In the genomic region with DNA sequence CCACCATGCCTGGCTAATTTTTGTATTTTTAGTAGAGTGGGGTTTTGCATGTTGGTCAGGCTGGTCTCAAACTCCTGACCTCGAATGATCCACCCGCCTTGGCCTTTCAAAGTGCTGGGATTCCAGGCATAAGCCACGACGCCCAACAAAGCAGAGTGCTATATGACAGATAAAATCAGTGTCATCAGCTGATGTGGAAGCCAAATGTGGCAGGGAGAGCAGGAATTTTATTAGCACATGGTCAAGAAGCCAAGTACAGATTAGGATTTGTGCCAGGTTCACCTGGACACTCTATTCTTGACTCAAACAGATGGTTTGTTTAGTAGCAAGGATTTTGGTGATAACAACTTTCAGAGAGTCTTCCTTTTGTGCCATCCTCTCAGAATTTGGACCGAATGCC, we compare ENCODE assay signal across 14 cellular contexts.
"Had no signal": no experiment of that assay in that cellular context is flagged by ENCODE, and none has a peak within 500 bp of the region (broad histone marks: within the 10 kb centered on the region; RNA-seq: fewer than 3 reads in every experiment).

No MANE protein-coding gene starts in this region.

- H3K27ac ChIP-seq: brain microvascular endothelial cell, parathyroid adenoma, right atrium auricular region, spleen had no signal

- H2AFZ ChIP-seq: parathyroid adenoma had no signal

- H3K4me3 ChIP-seq: right atrium auricular region, spleen had no signal

- H3K27me3 ChIP-seq: brain microvascular endothelial cell, right atrium auricular region, spleen had no signal

- H3K9ac ChIP-seq: parathyroid adenoma had no signal

- ATAC-seq: activated CD4-positive, CD25-positive, alpha-beta regulatory T cell treated with anti-CD3 and anti-CD28 coated beads, Interleukin-2, amount 50 U/mL, for 24 hours; left cardiac atrium; stimulated activated naive B cell treated with anti-CD40 and anti-IgM and Interleukin-4, amounts not matched to agents 10 μg/mL and 1 μg/mL and 100 μg/mL, for 72 hours had no signal

- H3K36me3 ChIP-seq: brain microvascular endothelial cell, right atrium auricular region, spleen had no signal

- H3K9me3 ChIP-seq: right atrium auricular region had no signal

- DNase-seq: activated CD4-positive, alpha-beta T cell treated with anti-CD3 and anti-CD28 coated beads, Interleukin-2, amount 50 U/mL, for 48 hours; activated gamma-delta T cell; activated naive CD8-positive, alpha-beta T cell treated with anti-CD3 and anti-CD28 coated beads for 36 hours; activated T-cell treated with anti-CD3 and anti-CD28 coated beads, Interleukin-2, amount 50 U/mL, for 48 hours; brain microvascular endothelial cell; endodermal cell; erythroblast; left cardiac atrium; spleen; stimulated activated CD4-positive, alpha-beta T cell treated with anti-CD3 and anti-CD28 coated beads, Interleukin-2, amount 100 ng/mL, for 24 hours; stimulated activated naive B cell treated with anti-CD40 and anti-IgM and Interleukin-4, amounts not matched to agents 10 μg/mL and 1 μg/mL and 100 μg/mL, for 72 hours had no signal
